ENCODE assay signal across 12 cellular contexts in the genomic region with DNA sequence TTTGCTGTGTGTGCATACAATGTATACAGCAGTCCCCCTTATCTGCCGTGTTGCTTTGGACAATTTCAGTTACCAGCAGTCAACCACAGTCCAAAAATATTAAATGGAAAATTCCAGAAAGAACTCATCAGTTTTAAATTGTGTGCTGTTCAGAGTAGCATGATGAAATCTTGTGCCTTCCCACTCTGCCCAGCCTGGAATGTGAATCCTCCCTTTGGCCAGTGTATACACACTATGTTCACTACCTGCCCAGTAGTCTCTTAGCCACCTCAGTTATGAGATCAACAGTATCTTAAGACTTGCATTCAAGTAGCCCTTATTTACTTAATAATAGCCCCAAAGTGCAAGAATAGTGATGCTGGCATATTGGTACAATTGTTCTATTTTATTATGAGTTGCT.
"Had no signal": no experiment of that assay in that cellular context is flagged by ENCODE, and none has a peak within 500 bp of the region (broad histone marks: within the 10 kb centered on the region; RNA-seq: fewer than 3 reads in every experiment).

No MANE protein-coding gene starts in this region.

- ATAC-seq: activated T-cell treated with anti-CD3 and anti-CD28 coated beads, Interleukin-2, amount 50 U/mL, for 72 hours; natural killer cell; T-helper 17 cell had no signal

- H3K36me3 ChIP-seq: adrenal gland had no signal

- DNase-seq: activated CD4-positive, CD25-positive, alpha-beta regulatory T cell treated with anti-CD3 and anti-CD28 coated beads, Interleukin-2, amount 50 U/mL, for 72 hours; activated effector memory CD4-positive, alpha-beta T cell treated with anti-CD3 and anti-CD28 coated beads, Interleukin-2, amount 50 U/mL, for 16 hours; activated T-cell treated with anti-CD3 and anti-CD28 coated beads, Interleukin-2, amount 50 U/mL, for 72 hours; adrenal gland; endodermal cell; natural killer cell; sigmoid colon; stimulated activated naive CD4-positive, alpha-beta T cell; T-helper 17 cell had no signal

- H3K9ac ChIP-seq: parathyroid adenoma had no signal

- H3K4me3 ChIP-seq: adrenal gland, sigmoid colon had no signal

- H3K79me2 ChIP-seq: parathyroid adenoma had no signal

- H3K27me3 ChIP-seq: adrenal gland, sigmoid colon had no signal

- H3K9me3 ChIP-seq: adrenal gland, sigmoid colon had no signal

- H3K4me1 ChIP-seq: adrenal gland, parathyroid adenoma, sigmoid colon had no signal

- H3K27ac ChIP-seq: adrenal gland, epithelial cell of prostate, parathyroid adenoma, sigmoid colon, VCaP had no signal

- H2AFZ ChIP-seq: parathyroid adenoma had no signal
